26 cellular contexts compared by ENCODE assay signal in the genomic region with DNA sequence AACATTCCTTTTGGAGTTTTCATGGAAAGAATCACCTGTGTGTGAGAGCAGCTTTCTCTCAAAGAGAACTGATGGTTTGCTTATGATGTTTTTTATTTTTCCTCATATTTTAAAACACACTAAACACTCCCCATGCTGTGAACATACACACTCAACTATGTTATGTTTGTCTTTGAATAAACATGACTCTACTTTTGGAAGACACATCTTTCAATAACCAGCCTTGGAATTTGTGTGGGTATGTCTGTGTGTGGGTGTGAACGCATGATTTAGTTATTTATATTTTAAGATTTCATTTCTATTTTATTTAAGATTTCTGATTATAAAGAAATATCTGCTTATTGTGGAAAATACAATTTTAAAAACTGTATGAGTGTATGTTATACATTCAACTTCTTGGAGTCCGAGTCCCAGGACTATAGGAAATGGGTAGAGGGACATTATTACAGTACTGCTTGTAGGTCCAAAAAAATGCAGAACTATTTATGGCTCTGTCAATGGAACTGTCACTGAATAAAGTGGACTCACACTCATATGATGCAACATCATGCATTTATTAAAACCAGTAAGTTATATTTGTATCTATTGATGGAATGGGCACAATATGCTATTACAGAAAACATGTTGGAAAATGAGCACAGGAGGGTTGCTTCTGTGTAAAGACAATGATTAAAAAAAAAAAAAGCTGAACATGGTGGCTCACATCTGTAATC. TPM values are rescaled to one million over a fixed set of nuclear protein-coding genes. Genes with fewer than 3 reads are reported as not detected.
"Had no signal": no experiment of that assay in that cellular context is flagged by ENCODE, and none has a peak within 500 bp of the region (broad histone marks: within the 10 kb centered on the region; RNA-seq: fewer than 3 reads in every experiment).

No MANE protein-coding gene starts in this region.

- H3K9me3 ChIP-seq: right lobe of liver, stomach, suprapubic skin, tibial artery had no signal

- H3K27me3 ChIP-seq: neural progenitor cell, right lobe of liver, stomach, suprapubic skin, tibial artery had no signal

- ATAC-seq: left colon; natural killer cell; right lobe of liver; stimulated activated naive B cell treated with anti-CD40 and anti-IgM and Interleukin-4, amounts not matched to agents 10 μg/mL and 1 μg/mL and 100 μg/mL, for 72 hours; T-helper 17 cell had no signal

- H3K4me3 ChIP-seq: neural progenitor cell, right lobe of liver, stomach, suprapubic skin, tibial artery had no signal

- H3K36me3 ChIP-seq: neural progenitor cell, right lobe of liver, suprapubic skin, tibial artery had no signal

- H3K27ac ChIP-seq: neural progenitor cell, right lobe of liver, stomach, suprapubic skin, tibial artery had no signal

- DNase-seq: activated CD4-positive, alpha-beta memory T cell treated with anti-CD3 and anti-CD28 coated beads for 36 hours; activated CD4-positive, alpha-beta T cell treated with anti-CD3 and anti-CD28 coated beads, Interleukin-2, amount 10 ng/mL, durations not matched to agents 24 days and 14 days; activated CD4-positive, CD25-positive, alpha-beta regulatory T cell treated with anti-CD3 and anti-CD28 coated beads, Interleukin-2, amount 50 U/mL, for 72 hours; activated CD8-positive, alpha-beta memory T cell treated with anti-CD3 and anti-CD28 coated beads, Interleukin-2, amount 50 U/mL, for 4 hours; activated effector memory CD4-positive, alpha-beta T cell treated with anti-CD3 and anti-CD28 coated beads, Interleukin-2, amount 50 U/mL, for 16 hours; activated naive CD4-positive, alpha-beta T cell treated with anti-CD3 and anti-CD28 coated beads, Interleukin-2, amount 10 ng/mL, durations not matched to agents 7 days and 5 days; activated T-cell treated with anti-CD3 and anti-CD28 coated beads, Interleukin-2, amount 50 U/mL, for 1 hour; amygdala; dermis blood vessel endothelial cell; effector CD4-positive, alpha-beta T cell; glutamatergic neuron; left colon; midbrain; natural killer cell; occipital lobe; posterior cingulate gyrus; right lobe of liver; stimulated activated CD4-positive, alpha-beta T cell treated with anti-CD3 and anti-CD28 coated beads, Interleukin-2, amount 100 ng/mL, for 24 hours; stimulated activated naive B cell treated with anti-CD40 and anti-IgM and Interleukin-4, amounts not matched to agents 10 μg/mL and 1 μg/mL and 100 μg/mL, for 72 hours; stomach; T-helper 17 cell; tibial artery had no signal

- H3K4me1 ChIP-seq: neural progenitor cell, right lobe of liver had no signal

- H3K9ac ChIP-seq: neural progenitor cell had no signal

RNA-seq across cellular contexts. Expression of a gene that starts 43.5 kb away (rescaled TPM):
- total RNA-seq: activated CD4-positive, alpha-beta memory T cell treated with anti-CD3 and anti-CD28 coated beads for 36 hours; activated CD4-positive, alpha-beta T cell treated with anti-CD3 and anti-CD28 coated beads, Interleukin-2, amount 10 ng/mL, durations not matched to agents 24 days and 14 days; activated CD8-positive, alpha-beta memory T cell treated with anti-CD3 and anti-CD28 coated beads for 36 hours; activated T-helper 1 cell treated with anti-CD3 and anti-CD28 coated beads, Interleukin-12 subunit alpha, Interleukin-12 subunit beta, Interleukin-2, Interleukin-4 antibody, amounts not matched to agents 30 ng/mL and 10 ng/mL and 1 ng/mL, durations not matched to agents 14 hours and 24 hours and 36 hours; natural killer cell; T-helper 17 cell had no signal
